In the genomic region with DNA sequence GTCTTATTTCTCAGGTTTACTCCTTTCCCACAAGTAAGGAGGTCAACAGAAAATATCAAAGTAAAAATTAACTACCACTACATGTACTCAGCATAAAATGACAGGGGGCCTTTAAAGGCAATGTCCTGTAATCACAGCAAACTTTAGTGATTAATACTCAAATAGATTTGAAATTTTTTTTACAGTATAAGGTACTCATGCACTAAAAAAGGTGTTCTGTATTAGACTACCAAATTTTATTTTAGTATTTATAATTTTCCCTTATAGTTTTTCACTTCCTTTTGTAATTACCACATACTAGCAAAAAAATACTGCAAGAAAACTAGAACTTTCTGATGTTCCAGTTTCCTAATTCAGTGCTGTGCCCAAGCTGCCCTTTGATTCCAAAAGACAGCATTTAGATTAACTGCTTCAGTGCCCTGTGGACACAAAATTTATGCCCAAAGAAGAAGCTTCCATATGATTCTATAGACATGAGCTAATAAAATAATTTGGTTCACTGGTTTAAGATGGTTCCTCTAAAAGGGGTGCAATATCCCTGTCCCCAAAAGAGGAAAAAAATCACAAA, we compare ENCODE assay signal across 14 cellular contexts.
DNase-seq lines count a peak whose midpoint lies in the region; ATAC-seq, FAIRE-seq and TF ChIP-seq lines count a peak whose summit lies in the region.
"Had no signal": no experiment of that assay in that cellular context is flagged by ENCODE, and none has a peak within 500 bp of the region (broad histone marks: within the 10 kb centered on the region; RNA-seq: fewer than 3 reads in every experiment).

No MANE protein-coding gene starts in this region.

- H3K36me3 ChIP-seq in BLaER1 treated with 17β-estradiol and CSF1 and Interleukin-3, amounts not matched to agents 10 nM and 100 nM, result peaks cover 0 to 34% (median 9%) of the 10 kb centered on the region in 11 experiments; a peak in 12 of 22 replicates
- H3K36me3 ChIP-seq in astrocyte (ENCODE audit: insufficient read depth, low read length) (no peaks in the 10 kb centered on the region), BE2C (no peaks in the 10 kb centered on the region)
- no peaks in the 10 kb centered on the region for H3K36me3 ChIP-seq in naive thymus-derived CD4-positive, alpha-beta T cell (ENCODE audit: control insufficient read depth in 2 of 3, insufficient read depth in 3 of 3, low read length in 3 of 3)

- peak overlapping the region; percentile 18 to 92 (median 34) for H3K27ac Mint-ChIP-seq in IgD-negative memory B cell
- peak overlapping the region; percentile 93 for H3K27ac Mint-ChIP-seq in astrocyte (ENCODE audit: unreplicated experiment)
- H3K27ac Mint-ChIP-seq in naive thymus-derived CD4-positive, alpha-beta T cell, result peak overlapping the region in 7 of 9 donors; percentile 17 to 86 (median 76)
- H3K27ac Mint-ChIP-seq: GM23338 had no signal

- H3K79me2 ChIP-seq in astrocyte (ENCODE audit: insufficient read depth, low read length), result peaks cover 78% of the 10 kb centered on the region

- H3K27me3 ChIP-seq in BLaER1 treated with 17β-estradiol and CSF1 and Interleukin-3, amounts not matched to agents 10 nM and 100 nM, result no peaks in the 10 kb centered on the region
- no peaks in the 10 kb centered on the region for H3K27me3 ChIP-seq in astrocyte (ENCODE audit: insufficient read depth, low read length)
- no peaks in the 10 kb centered on the region for H3K27me3 ChIP-seq in naive thymus-derived CD4-positive, alpha-beta T cell (ENCODE audit: control insufficient read depth in 2 of 2, insufficient read depth in 2 of 2, low read length in 2 of 2)
- no peaks in the 10 kb centered on the region for H3K27me3 ChIP-seq in BE2C

- CTCF ChIA-PET in naive thymus-derived CD4-positive, alpha-beta T cell (lab: Charles Lee), result interaction anchor here (0.6 to 2.4 kb wide), 3 partner anchors 39 to 248 kb away, joined by 3 to 11 read pairs (median 3); no protein-coding TSS in a partner anchor

- FAIRE-seq in astrocyte (lab: Jason Lieb, UNC), result no peak
- FAIRE-seq: colon, frontal cortex had no signal

- H2AFZ ChIP-seq in astrocyte (ENCODE audit: low read depth, low read length), result no peak overlapping the region
- H2AFZ ChIP-seq: GM23338 had no signal

- H3K27ac ChIP-seq in BLaER1 treated with 17β-estradiol and CSF1 and Interleukin-3, amounts not matched to agents 10 nM and 100 nM, result peak overlapping the region; percentile 3 to 95 (median 89); a peak in 20 of 22 replicates
- peak overlapping the region; percentile 54 for H3K27ac ChIP-seq in astrocyte (ENCODE audit: low read depth, low read length)
- no peak overlapping the region for H3K27ac ChIP-seq in naive thymus-derived CD4-positive, alpha-beta T cell (ENCODE audit: low read depth, low read length)

- TF ChIP-seq CTCF in astrocyte (IDR thresholded peaks at IDR 0.05; ENCODE audit: insufficient read depth, low read depth, low read length) (no peak), BE2C (IDR thresholded peaks at IDR 0.05; ENCODE audit: low read depth, low read length) (no peak)

- H3K27me3 Mint-ChIP-seq in IgD-negative memory B cell (no peaks in the 10 kb centered on the region), astrocyte (ENCODE audit: low read depth, unreplicated experiment) (no peaks in the 10 kb centered on the region)
- no peaks in the 10 kb centered on the region for H3K27me3 Mint-ChIP-seq in naive thymus-derived CD4-positive, alpha-beta T cell

- H3K9me3 ChIP-seq in BLaER1 treated with 17β-estradiol and CSF1 and Interleukin-3, amounts not matched to agents 10 nM and 100 nM (replicated peaks in 1 of 11), result peaks cover 7 to 40% (median 21%) of the 10 kb centered on the region in 11 experiments
- H3K9me3 ChIP-seq in astrocyte (ENCODE audit: insufficient read depth, low read depth, low read length) (no peaks in the 10 kb centered on the region), BE2C (no peaks in the 10 kb centered on the region)
- no peaks in the 10 kb centered on the region for H3K9me3 ChIP-seq in naive thymus-derived CD4-positive, alpha-beta T cell (ENCODE audit: control insufficient read depth in 2 of 3, low read length in 3 of 3)

- H3K4me3 Mint-ChIP-seq in IgD-negative memory B cell (peak overlapping the region; percentile 67 to 91 (median 78)), astrocyte (ENCODE audit: unreplicated experiment) (peak overlapping the region; percentile 67)
- H3K4me3 Mint-ChIP-seq in naive thymus-derived CD4-positive, alpha-beta T cell, result peak overlapping the region in 6 of 10 donors; percentile 56 to 80 (median 66)
- H3K4me3 Mint-ChIP-seq: GM23338 had no signal

- no peak for ATAC-seq in naive thymus-derived CD4-positive, alpha-beta T cell
- no peak for ATAC-seq in GM18498 (IDR thresholded peaks at IDR 0.05; ENCODE audit: unreplicated experiment)
- ATAC-seq: GM23338 had no signal

- H3K4me1 ChIP-seq in BLaER1 treated with 17β-estradiol and CSF1 and Interleukin-3, amounts not matched to agents 10 nM and 100 nM, result peaks cover 48 to 80% (median 64%) of the 10 kb centered on the region in 10 experiments
- H3K4me1 ChIP-seq in astrocyte (ENCODE audit: insufficient read depth, low read length), result peaks cover 6% of the 10 kb centered on the region
- peaks cover 54 to 71% of the 10 kb centered on the region in 2 donors for H3K4me1 ChIP-seq in naive thymus-derived CD4-positive, alpha-beta T cell (ENCODE audit: control insufficient read depth in 2 of 2, insufficient read depth in 2 of 2, low read length in 2 of 2)
- H3K4me1 ChIP-seq in BE2C, result peaks cover 8% of the 10 kb centered on the region

- POLR2A ChIA-PET in naive thymus-derived CD4-positive, alpha-beta T cell (lab: Charles Lee), result interaction anchor here (0.6 to 2.9 kb wide), 5 partner anchors 16 to 314 kb away, joined by 3 to 28 read pairs (median 3); a partner anchor contains a TSS

- H3K36me3 Mint-ChIP-seq in IgD-negative memory B cell (peaks cover 4% of the 10 kb centered on the region), astrocyte (ENCODE audit: low read depth, unreplicated experiment) (peaks cover 6% of the 10 kb centered on the region)
- H3K36me3 Mint-ChIP-seq in naive thymus-derived CD4-positive, alpha-beta T cell, result peaks cover 4 to 41% (median 12%) of the 10 kb centered on the region in 5 donors

- H3K9me3 Mint-ChIP-seq in IgD-negative memory B cell (no peaks in the 10 kb centered on the region), astrocyte (ENCODE audit: unreplicated experiment) (peaks cover 2% of the 10 kb centered on the region)
- peaks cover 0 to 5% (median 0%) of the 10 kb centered on the region in 11 donors for H3K9me3 Mint-ChIP-seq in naive thymus-derived CD4-positive, alpha-beta T cell
- H3K9me3 Mint-ChIP-seq: GM23338 had no signal

- H3K4me1 Mint-ChIP-seq in IgD-negative memory B cell (peaks cover 55 to 76% (median 70%) of the 10 kb centered on the region in 3 donors), astrocyte (ENCODE audit: low read depth, unreplicated experiment) (peaks cover 44% of the 10 kb centered on the region)
- peaks cover 53 to 100% (median 95%) of the 10 kb centered on the region in 7 donors for H3K4me1 Mint-ChIP-seq in naive thymus-derived CD4-positive, alpha-beta T cell

- DNase-seq in astrocyte (ENCODE audit: low read depth), result no peak
- DNase-seq in naive thymus-derived CD4-positive, alpha-beta T cell, result no peak
- no peak for DNase-seq in BE2C
- no peak for DNase-seq in NCI-H187 treated with DMSO at 0.1 percent for 48 hours (lab: John Stamatoyannopoulos, UW)
- no peak for DNase-seq in mesenteric fat pad (ENCODE audit: low spot score)
- DNase-seq: COR-L47, mammary epithelial cell, NCI-H2081 had no signal

- peak overlapping the region; percentile 84 to 97 (median 90) for H3K4me2 ChIP-seq in BLaER1 treated with 17β-estradiol and CSF1 and Interleukin-3, amounts not matched to agents 10 nM and 100 nM
- peak overlapping the region; percentile 73 for H3K4me2 ChIP-seq in astrocyte (ENCODE audit: low read length)
- H3K4me2 ChIP-seq: GM23338 had no signal

- intact Hi-C loops in naive thymus-derived CD4-positive, alpha-beta T cell (cut with micrococcal nuclease), result loop anchor here (2.0 to 5.0 kb wide), 7 partner anchors 17 to 311 kb away; no protein-coding TSS in a partner anchor

- H3K9ac ChIP-seq in BLaER1 treated with 17β-estradiol and CSF1 and Interleukin-3, amounts not matched to agents 10 nM and 100 nM, result peak overlapping the region; percentile 60 to 84 (median 76); a peak in 18 of 22 replicates
- peak overlapping the region; percentile 49 for H3K9ac ChIP-seq in astrocyte (ENCODE audit: low read length)

- H3K4me3 ChIP-seq in BLaER1 treated with 17β-estradiol and CSF1 and Interleukin-3, amounts not matched to agents 10 nM and 100 nM, result peak overlapping the region; percentile 39 to 61 (median 52); a peak in 15 of 20 replicates
- H3K4me3 ChIP-seq in astrocyte (ENCODE audit: insufficient read depth, low read depth, low read length) (peak overlapping the region; percentile 41), BE2C (ENCODE audit: low read depth, low read length) (no peak overlapping the region)
- no peak overlapping the region for H3K4me3 ChIP-seq in naive thymus-derived CD4-positive, alpha-beta T cell (ENCODE audit: low read length)
- H3K4me3 ChIP-seq: GM23338 had no signal

- H4K20me1 ChIP-seq in BLaER1 treated with 17β-estradiol and CSF1 and Interleukin-3, amounts not matched to agents 10 nM and 100 nM, result no peaks in the 10 kb centered on the region
- peaks cover 31% of the 10 kb centered on the region for H4K20me1 ChIP-seq in astrocyte (ENCODE audit: insufficient read depth, low read length)

Comparison
In these comparisons a context has a peak if more than half of its experiments do, and no peak if none do; other contexts are left out.
1. H3K4me3 ChIP-seq: peak in BLaER1 treated with 17β-estradiol and CSF1 and Interleukin-3, amounts not matched to agents 10 nM and 100 nM (10 of 10) and astrocyte (single experiment); none in naive thymus-derived CD4-positive, alpha-beta T cell (single experiment) and BE2C (single experiment).
2. H3K27ac Mint-ChIP-seq: peak in every context shown above with its lines; median percentile 93 in astrocyte; 76 in naive thymus-derived CD4-positive, alpha-beta T cell; 34 in IgD-negative memory B cell.
3. Peak in every context shown above with its lines, with median percentiles within 50 percentile points of each other: H3K4me3 Mint-ChIP-seq.